In the genomic region with DNA sequence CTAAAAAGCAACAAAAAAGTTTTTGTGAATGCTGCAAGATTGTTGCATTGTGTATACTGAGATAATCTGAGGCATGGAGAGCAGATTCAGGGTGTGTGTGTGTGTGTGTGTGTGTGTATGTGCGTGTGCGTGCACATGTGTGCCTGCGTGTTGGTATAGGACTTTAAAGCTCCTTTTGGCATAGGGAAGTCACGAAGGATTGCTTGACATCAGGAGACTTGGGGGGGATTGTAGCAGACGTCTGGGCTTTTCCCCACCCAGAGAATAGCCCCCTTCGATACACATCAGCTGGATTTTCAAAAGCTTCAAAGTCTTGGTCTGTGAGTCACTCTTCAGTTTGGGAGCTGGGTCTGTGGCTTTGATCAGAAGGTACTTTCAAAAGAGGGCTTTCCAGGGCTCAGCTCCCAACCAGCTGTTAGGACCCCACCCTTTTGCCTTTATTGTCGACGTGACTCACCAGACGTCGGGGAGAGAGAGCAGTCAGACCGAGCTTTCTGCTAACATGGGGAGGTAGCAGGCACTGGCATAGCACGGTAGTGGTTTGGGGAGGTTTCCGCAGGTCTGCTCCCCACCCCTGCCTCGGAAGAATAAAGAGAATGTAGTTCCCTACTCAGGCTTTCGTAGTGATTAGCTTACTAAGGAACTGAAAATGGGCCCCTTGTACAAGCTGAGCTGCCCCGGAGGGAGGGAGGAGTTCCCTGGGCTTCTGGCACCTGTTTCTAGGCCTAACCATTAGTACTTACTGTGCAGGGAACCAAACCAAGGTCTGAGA, we compare ENCODE assay signal across 8 cellular contexts. TPM values are rescaled to one million over a fixed set of nuclear protein-coding genes. Genes with fewer than 3 reads are reported as not detected.
DNase-seq lines count a peak whose midpoint lies in the region; ATAC-seq and TF ChIP-seq lines count a peak whose summit lies in the region.

No MANE protein-coding gene starts in this region.

- no peak overlapping the region for H3K4me3 ChIP-seq in CD4-positive, CD25-positive, alpha-beta regulatory T cell (ENCODE audit: low read depth, low read length)
- peak overlapping the region; percentile 36; the same call in 1 of the 2 replicates for H3K4me3 ChIP-seq in HUES6 (ENCODE audit: low read depth, low read length)
- peak overlapping the region; percentile 62 for H3K4me3 ChIP-seq in coronary artery
- H3K4me3 ChIP-seq in subcutaneous abdominal adipose tissue (ENCODE audit: low read depth in 1 of 5, low read length in 5 of 5): peak overlapping the region; percentile 52 to 97 (median 80)

- H3K27me3 ChIP-seq in CD4-positive, CD25-positive, alpha-beta regulatory T cell (ENCODE audit: control insufficient read depth, insufficient read depth, low read length): no peaks in the 10 kb centered on the region
- peaks cover 13% of the 10 kb centered on the region for H3K27me3 ChIP-seq in HUES6 (ENCODE audit: control insufficient read depth, insufficient read depth, low read length)
- H3K27me3 ChIP-seq in subcutaneous abdominal adipose tissue (ENCODE audit: control insufficient read depth in 5 of 5, insufficient read depth in 4 of 5, low read length in 5 of 5): no peaks in the 10 kb centered on the region

- peaks cover 9% of the 10 kb centered on the region for H3K27me3 Mint-ChIP-seq in CD4-positive, CD25-positive, alpha-beta regulatory T cell
- no peaks in the 10 kb centered on the region for H3K27me3 Mint-ChIP-seq in naive B cell

- H3K27ac Mint-ChIP-seq in CD4-positive, CD25-positive, alpha-beta regulatory T cell: peak overlapping the region; percentile 44 to 95 (median 80)
- peak overlapping the region; percentile 89 to 98 (median 96) for H3K27ac Mint-ChIP-seq in naive B cell

- H3K4me3 Mint-ChIP-seq in CD4-positive, CD25-positive, alpha-beta regulatory T cell: peak overlapping the region in 3 of 4 donors; percentile 35 to 79 (median 48)
- H3K4me3 Mint-ChIP-seq in naive B cell: peak overlapping the region; percentile 69 to 94 (median 80)

- H3K9me3 Mint-ChIP-seq in CD4-positive, CD25-positive, alpha-beta regulatory T cell: peaks cover 0 to 2% (median 0%) of the 10 kb centered on the region in 7 donors
- no peaks in the 10 kb centered on the region for H3K9me3 Mint-ChIP-seq in naive B cell

- H3K27ac ChIP-seq in CD4-positive, CD25-positive, alpha-beta regulatory T cell (ENCODE audit: insufficient read depth, low read length, poor library complexity, severe bottlenecking): peak overlapping the region; percentile 47
- peak overlapping the region; percentile 37; the same call in 1 of the 2 replicates for H3K27ac ChIP-seq in HUES6 (ENCODE audit: low read depth, low read length)
- peak overlapping the region; percentile 88 to 93 for H3K27ac ChIP-seq in coronary artery
- H3K27ac ChIP-seq in subcutaneous abdominal adipose tissue (ENCODE audit: low read depth, low read length): peak overlapping the region; percentile 100

- peaks cover 11 to 51% (median 32%) of the 10 kb centered on the region in 4 donors for H3K4me1 Mint-ChIP-seq in CD4-positive, CD25-positive, alpha-beta regulatory T cell
- H3K4me1 Mint-ChIP-seq in naive B cell: peaks cover 53 to 76% (median 66%) of the 10 kb centered on the region in 3 donors

- peaks cover 40% of the 10 kb centered on the region for H3K4me1 ChIP-seq in CD4-positive, CD25-positive, alpha-beta regulatory T cell (ENCODE audit: control insufficient read depth, insufficient read depth, low read length, poor library complexity, severe bottlenecking)
- H3K4me1 ChIP-seq in HUES6 (ENCODE audit: control insufficient read depth, insufficient read depth, low read length): peaks cover 52% of the 10 kb centered on the region
- peaks cover 20 to 84% (median 72%) of the 10 kb centered on the region in 5 donors for H3K4me1 ChIP-seq in subcutaneous abdominal adipose tissue (ENCODE audit: control insufficient read depth in 5 of 5, insufficient read depth in 5 of 5, low read length in 5 of 5)

- DNase-seq in CD4-positive, CD25-positive, alpha-beta regulatory T cell: peak in 2 of 3 donors; percentile 43 to 78
- DNase-seq in GM20000 (ENCODE audit: low spot score) (peak; percentile 69), coronary artery (ENCODE audit: low spot score) (no peak), naive B cell (peak; percentile 87), NCI-H345 (lab: John Stamatoyannopoulos, UW) (no peak)
- DNase-seq in activated CD4-positive, alpha-beta T cell treated with anti-CD3 and anti-CD28 coated beads for 24 hours (ENCODE audit: low read depth in 2 of 2): peak; percentile 35 to 58

- no peak for TF ChIP-seq CTCF in GM20000 (IDR thresholded peaks at IDR 0.05; ENCODE audit: extremely low read depth, missing control alignments)
- no peak for TF ChIP-seq CTCF in coronary artery (IDR thresholded peaks at IDR 0.05)

- peak overlapping the region; percentile 75 for H3K9ac ChIP-seq in HUES6 (ENCODE audit: low read length)
- H3K9ac ChIP-seq in subcutaneous abdominal adipose tissue (ENCODE audit: low read length in 5 of 5): peak overlapping the region; percentile 17 to 81 (median 64)

- H3K9me3 ChIP-seq in CD4-positive, CD25-positive, alpha-beta regulatory T cell (ENCODE audit: control insufficient read depth in 2 of 2, low read length in 2 of 2): no peaks in the 10 kb centered on the region
- no peaks in the 10 kb centered on the region for H3K9me3 ChIP-seq in HUES6 (ENCODE audit: control insufficient read depth, insufficient read depth, low read depth, low read length)
- no peaks in the 10 kb centered on the region for H3K9me3 ChIP-seq in subcutaneous abdominal adipose tissue (ENCODE audit: control insufficient read depth in 5 of 5, low read length in 5 of 5)

- H3K36me3 Mint-ChIP-seq in CD4-positive, CD25-positive, alpha-beta regulatory T cell: peaks cover 4% of the 10 kb centered on the region
- peaks cover 8 to 17% of the 10 kb centered on the region in 2 donors for H3K36me3 Mint-ChIP-seq in naive B cell

- peak; percentile 48 to 49 for ATAC-seq in CD4-positive, CD25-positive, alpha-beta regulatory T cell (ENCODE audit: low read depth in 2 of 2)
- ATAC-seq in naive B cell (ENCODE audit: low read depth in 2 of 2): peak; percentile 74 to 76

- no peaks in the 10 kb centered on the region for H3K36me3 ChIP-seq in CD4-positive, CD25-positive, alpha-beta regulatory T cell (ENCODE audit: control insufficient read depth, insufficient read depth, low read length)
- peaks cover 32% of the 10 kb centered on the region; the same call in 1 of the 2 replicates for H3K36me3 ChIP-seq in HUES6 (ENCODE audit: control insufficient read depth, insufficient read depth, low read length)
- peaks cover 3 to 31% (median 13%) of the 10 kb centered on the region in 5 donors for H3K36me3 ChIP-seq in subcutaneous abdominal adipose tissue (ENCODE audit: control insufficient read depth in 5 of 5, insufficient read depth in 5 of 5, low read length in 5 of 5)

RNA-seq across cellular contexts. Expression of gene BHLHE40, which starts 4.7 kb away (rescaled TPM):
- 44.4 TPM for total RNA-seq in CD4-positive, CD25-positive, alpha-beta regulatory T cell
- polyA plus RNA-seq in CD4-positive, CD25-positive, alpha-beta regulatory T cell: 1 to 10 TPM in 1 of 4 donors, under 1 TPM in 3; 0.65 to 1.2 (median 0.71) TPM
- 1 to 10 TPM; 1.8 to 6.4 (median 3.3) TPM for polyA plus RNA-seq in naive B cell (ENCODE audit: low read depth in 6 of 6)

Comparison
In these comparisons a context has a peak if more than half of its experiments do, and no peak if none do; other contexts are left out.
1. DNase-seq: peak in CD4-positive, CD25-positive, alpha-beta regulatory T cell (2 of 3), GM20000 (single experiment), activated CD4-positive, alpha-beta T cell treated with anti-CD3 and anti-CD28 coated beads for 24 hours (2 of 2) and naive B cell (single experiment); none in coronary artery (single experiment) and NCI-H345 (single experiment).
2. H3K27ac ChIP-seq: peak in every context shown above with its lines; median percentile 100 in subcutaneous abdominal adipose tissue; 90 in coronary artery; 47 in CD4-positive, CD25-positive, alpha-beta regulatory T cell; 37 in HUES6.